ENCODE assay signal across 1 cellular context in the genomic region with DNA sequence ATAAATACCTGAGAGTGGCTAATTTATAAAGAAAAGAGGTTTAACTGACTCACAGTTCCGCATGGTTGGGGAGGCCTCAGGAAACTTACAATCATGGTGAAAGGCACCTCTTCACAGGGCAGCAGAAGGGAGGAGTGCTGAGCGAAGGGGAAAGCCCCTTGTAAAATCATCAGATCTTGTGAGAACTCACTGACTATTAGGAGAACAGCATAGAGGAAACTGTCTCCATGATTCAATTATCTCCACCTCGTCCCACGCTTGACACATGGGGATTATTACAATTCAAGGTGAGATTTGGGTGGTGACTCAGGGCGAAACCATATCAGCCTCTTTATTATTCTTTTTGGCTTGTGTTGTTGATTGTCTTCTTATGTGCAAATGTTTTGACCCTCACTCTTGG.
TF ChIP-seq lines count a peak whose summit lies in the region.

No MANE protein-coding gene starts in this region.

TF ChIP-seq in GM23338, 12 proteins besides CTCF, POLR2A, EP300 and RAD21 (continued from another document):
- TF ChIP-seq, protein P1, sequence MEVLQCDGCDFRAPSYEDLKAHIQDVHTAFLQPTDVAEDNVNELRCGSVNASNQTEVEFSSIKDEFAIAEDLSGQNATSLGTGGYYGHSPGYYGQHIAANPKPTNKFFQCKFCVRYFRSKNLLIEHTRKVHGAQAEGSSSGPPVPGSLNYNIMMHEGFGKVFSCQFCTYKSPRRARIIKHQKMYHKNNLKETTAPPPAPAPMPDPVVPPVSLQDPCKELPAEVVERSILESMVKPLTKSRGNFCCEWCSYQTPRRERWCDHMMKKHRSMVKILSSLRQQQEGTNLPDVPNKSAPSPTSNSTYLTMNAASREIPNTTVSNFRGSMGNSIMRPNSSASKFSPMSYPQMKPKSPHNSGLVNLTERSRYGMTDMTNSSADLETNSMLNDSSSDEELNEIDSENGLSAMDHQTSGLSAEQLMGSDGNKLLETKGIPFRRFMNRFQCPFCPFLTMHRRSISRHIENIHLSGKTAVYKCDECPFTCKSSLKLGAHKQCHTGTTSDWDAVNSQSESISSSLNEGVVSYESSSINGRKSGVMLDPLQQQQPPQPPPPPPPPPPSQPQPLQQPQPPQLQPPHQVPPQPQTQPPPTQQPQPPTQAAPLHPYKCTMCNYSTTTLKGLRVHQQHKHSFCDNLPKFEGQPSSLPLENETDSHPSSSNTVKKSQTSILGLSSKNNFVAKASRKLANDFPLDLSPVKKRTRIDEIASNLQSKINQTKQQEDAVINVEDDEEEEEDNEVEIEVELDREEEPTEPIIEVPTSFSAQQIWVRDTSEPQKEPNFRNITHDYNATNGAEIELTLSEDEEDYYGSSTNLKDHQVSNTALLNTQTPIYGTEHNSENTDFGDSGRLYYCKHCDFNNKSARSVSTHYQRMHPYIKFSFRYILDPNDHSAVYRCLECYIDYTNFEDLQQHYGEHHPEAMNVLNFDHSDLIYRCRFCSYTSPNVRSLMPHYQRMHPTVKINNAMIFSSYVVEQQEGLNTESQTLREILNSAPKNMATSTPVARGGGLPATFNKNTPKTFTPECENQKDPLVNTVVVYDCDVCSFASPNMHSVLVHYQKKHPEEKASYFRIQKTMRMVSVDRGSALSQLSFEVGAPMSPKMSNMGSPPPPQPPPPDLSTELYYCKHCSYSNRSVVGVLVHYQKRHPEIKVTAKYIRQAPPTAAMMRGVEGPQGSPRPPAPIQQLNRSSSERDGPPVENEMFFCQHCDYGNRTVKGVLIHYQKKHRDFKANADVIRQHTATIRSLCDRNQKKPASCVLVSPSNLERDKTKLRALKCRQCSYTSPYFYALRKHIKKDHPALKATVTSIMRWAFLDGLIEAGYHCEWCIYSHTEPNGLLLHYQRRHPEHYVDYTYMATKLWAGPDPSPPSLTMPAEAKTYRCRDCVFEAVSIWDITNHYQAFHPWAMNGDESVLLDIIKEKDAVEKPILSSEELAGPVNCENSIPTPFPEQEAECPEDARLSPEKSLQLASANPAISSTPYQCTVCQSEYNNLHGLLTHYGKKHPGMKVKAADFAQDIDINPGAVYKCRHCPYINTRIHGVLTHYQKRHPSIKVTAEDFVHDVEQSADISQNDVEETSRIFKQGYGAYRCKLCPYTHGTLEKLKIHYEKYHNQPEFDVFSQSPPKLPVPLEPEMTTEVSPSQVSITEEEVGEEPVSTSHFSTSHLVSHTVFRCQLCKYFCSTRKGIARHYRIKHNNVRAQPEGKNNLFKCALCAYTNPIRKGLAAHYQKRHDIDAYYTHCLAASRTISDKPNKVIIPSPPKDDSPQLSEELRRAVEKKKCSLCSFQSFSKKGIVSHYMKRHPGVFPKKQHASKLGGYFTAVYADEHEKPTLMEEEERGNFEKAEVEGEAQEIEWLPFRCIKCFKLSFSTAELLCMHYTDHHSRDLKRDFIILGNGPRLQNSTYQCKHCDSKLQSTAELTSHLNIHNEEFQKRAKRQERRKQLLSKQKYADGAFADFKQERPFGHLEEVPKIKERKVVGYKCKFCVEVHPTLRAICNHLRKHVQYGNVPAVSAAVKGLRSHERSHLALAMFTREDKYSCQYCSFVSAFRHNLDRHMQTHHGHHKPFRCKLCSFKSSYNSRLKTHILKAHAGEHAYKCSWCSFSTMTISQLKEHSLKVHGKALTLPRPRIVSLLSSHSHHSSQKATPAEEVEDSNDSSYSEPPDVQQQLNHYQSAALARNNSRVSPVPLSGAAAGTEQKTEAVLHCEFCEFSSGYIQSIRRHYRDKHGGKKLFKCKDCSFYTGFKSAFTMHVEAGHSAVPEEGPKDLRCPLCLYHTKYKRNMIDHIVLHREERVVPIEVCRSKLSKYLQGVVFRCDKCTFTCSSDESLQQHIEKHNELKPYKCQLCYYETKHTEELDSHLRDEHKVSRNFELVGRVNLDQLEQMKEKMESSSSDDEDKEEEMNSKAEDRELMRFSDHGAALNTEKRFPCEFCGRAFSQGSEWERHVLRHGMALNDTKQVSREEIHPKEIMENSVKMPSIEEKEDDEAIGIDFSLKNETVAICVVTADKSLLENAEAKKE (CRISPR knock-in tag; IDR thresholded peaks at IDR 0.05) = no peak
- TF ChIP-seq EZH2phosphoT487 (IDR thresholded peaks at IDR 0.05; ENCODE audit: unreplicated experiment) (no peak), ZNF114 (CRISPR knock-in tag; IDR thresholded peaks at IDR 0.05) (no peak), JUNB (IDR thresholded peaks at IDR 0.05; ENCODE audit: unreplicated experiment) (no peak), POLR2AphosphoS5 (IDR thresholded peaks at IDR 0.05; ENCODE audit: low read depth) (no peak)
- TF ChIP-seq, protein P2, sequence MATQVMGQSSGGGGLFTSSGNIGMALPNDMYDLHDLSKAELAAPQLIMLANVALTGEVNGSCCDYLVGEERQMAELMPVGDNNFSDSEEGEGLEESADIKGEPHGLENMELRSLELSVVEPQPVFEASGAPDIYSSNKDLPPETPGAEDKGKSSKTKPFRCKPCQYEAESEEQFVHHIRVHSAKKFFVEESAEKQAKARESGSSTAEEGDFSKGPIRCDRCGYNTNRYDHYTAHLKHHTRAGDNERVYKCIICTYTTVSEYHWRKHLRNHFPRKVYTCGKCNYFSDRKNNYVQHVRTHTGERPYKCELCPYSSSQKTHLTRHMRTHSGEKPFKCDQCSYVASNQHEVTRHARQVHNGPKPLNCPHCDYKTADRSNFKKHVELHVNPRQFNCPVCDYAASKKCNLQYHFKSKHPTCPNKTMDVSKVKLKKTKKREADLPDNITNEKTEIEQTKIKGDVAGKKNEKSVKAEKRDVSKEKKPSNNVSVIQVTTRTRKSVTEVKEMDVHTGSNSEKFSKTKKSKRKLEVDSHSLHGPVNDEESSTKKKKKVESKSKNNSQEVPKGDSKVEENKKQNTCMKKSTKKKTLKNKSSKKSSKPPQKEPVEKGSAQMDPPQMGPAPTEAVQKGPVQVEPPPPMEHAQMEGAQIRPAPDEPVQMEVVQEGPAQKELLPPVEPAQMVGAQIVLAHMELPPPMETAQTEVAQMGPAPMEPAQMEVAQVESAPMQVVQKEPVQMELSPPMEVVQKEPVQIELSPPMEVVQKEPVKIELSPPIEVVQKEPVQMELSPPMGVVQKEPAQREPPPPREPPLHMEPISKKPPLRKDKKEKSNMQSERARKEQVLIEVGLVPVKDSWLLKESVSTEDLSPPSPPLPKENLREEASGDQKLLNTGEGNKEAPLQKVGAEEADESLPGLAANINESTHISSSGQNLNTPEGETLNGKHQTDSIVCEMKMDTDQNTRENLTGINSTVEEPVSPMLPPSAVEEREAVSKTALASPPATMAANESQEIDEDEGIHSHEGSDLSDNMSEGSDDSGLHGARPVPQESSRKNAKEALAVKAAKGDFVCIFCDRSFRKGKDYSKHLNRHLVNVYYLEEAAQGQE (IDR thresholded peaks at IDR 0.05; ENCODE audit: unreplicated experiment) = no peak
